Comparison of ENCODE assay signal across 22 cellular contexts in genomic region chr13:37636701-37637100, GRCh38.
"Had no signal": no experiment of that assay in that cellular context is flagged by ENCODE, and none has a peak within 500 bp of the region (broad histone marks: within the 10 kb centered on the region; RNA-seq: fewer than 3 reads in every experiment).

No MANE protein-coding gene starts in this region.

- H3K9me3 Mint-ChIP-seq: naive B cell; nephron; stimulated activated memory B cell treated with anti-CD40 and anti-IgM and Interleukin-4, amounts not matched to agents 10 μg/mL and 1 μg/mL and 100 μg/mL, for 72 hours; stimulated activated naive CD8-positive, alpha-beta T cell treated with anti-CD3 and anti-CD28 coated beads, Interleukin-15, Interleukin-2, amounts not matched to agents 100 ng/mL and 50 ng/mL, for 24 hours had no signal

- H3K27me3 Mint-ChIP-seq: naive B cell; stimulated activated memory B cell treated with anti-CD40 and anti-IgM and Interleukin-4, amounts not matched to agents 10 μg/mL and 1 μg/mL and 100 μg/mL, for 72 hours; stimulated activated naive CD8-positive, alpha-beta T cell treated with anti-CD3 and anti-CD28 coated beads, Interleukin-15, Interleukin-2, amounts not matched to agents 100 ng/mL and 50 ng/mL, for 24 hours had no signal

- H3K27ac Mint-ChIP-seq: naive B cell; nephron; stimulated activated memory B cell treated with anti-CD40 and anti-IgM and Interleukin-4, amounts not matched to agents 10 μg/mL and 1 μg/mL and 100 μg/mL, for 72 hours; stimulated activated naive CD8-positive, alpha-beta T cell treated with anti-CD3 and anti-CD28 coated beads, Interleukin-15, Interleukin-2, amounts not matched to agents 100 ng/mL and 50 ng/mL, for 24 hours had no signal

- H3K4me1 Mint-ChIP-seq: naive B cell; stimulated activated memory B cell treated with anti-CD40 and anti-IgM and Interleukin-4, amounts not matched to agents 10 μg/mL and 1 μg/mL and 100 μg/mL, for 72 hours had no signal

- DNase-seq: dermis blood vessel endothelial cell; erythroblast; foreskin keratinocyte; heart left ventricle; hippocampal formation; left colon; left ventricle myocardium superior; mesenchymal stem cell; naive B cell; psoas muscle; retina; right lobe of liver; spleen; stimulated activated CD4-positive, alpha-beta T cell treated with anti-CD3 and anti-CD28 coated beads, Interleukin-15, amount 100 ng/mL, for 24 hours; stimulated activated CD4-positive, alpha-beta T cell treated with anti-CD3 and anti-CD28 coated beads, Interleukin-1b, Interleukin-23, amount 100 ng/mL, for 48 hours; stimulated activated CD4-positive, alpha-beta T cell treated with anti-CD3 and anti-CD28 coated beads, Interleukin-4, amount 100 ng/mL, for 24 hours; tibial artery; upper lobe of left lung; uterus had no signal

- H3K4me3 Mint-ChIP-seq: naive B cell; nephron; stimulated activated memory B cell treated with anti-CD40 and anti-IgM and Interleukin-4, amounts not matched to agents 10 μg/mL and 1 μg/mL and 100 μg/mL, for 72 hours; stimulated activated naive CD8-positive, alpha-beta T cell treated with anti-CD3 and anti-CD28 coated beads, Interleukin-15, Interleukin-2, amounts not matched to agents 100 ng/mL and 50 ng/mL, for 24 hours had no signal

- H3K36me3 Mint-ChIP-seq: naive B cell; stimulated activated memory B cell treated with anti-CD40 and anti-IgM and Interleukin-4, amounts not matched to agents 10 μg/mL and 1 μg/mL and 100 μg/mL, for 72 hours had no signal
